Comparison of ENCODE assay signal across 21 cellular contexts in the genomic region with DNA sequence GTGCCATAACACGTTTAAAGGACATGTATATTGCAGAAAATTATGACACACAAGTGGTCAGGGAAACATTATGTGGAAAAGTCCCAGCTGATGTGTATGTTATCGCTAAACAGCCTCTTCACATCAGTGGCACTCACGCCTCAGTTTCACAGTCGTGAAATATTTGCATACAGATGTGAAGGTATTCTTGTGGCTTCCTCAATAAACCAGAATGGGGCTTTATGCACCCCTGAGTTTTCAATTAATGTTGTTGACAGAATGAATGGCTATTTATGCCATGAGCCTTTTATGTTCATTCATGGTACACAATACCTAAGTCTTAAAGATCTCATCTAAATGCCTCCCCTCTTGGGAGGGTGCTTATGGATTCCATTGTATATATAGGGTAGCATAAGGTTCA.
DNase-seq lines count a peak whose midpoint lies in the region; ATAC-seq and TF ChIP-seq lines count a peak whose summit lies in the region.
"Had no signal": no experiment of that assay in that cellular context is flagged by ENCODE, and none has a peak within 500 bp of the region (broad histone marks: within the 10 kb centered on the region; RNA-seq: fewer than 3 reads in every experiment).

No MANE protein-coding gene starts in this region.

- no peak overlapping the region for H3K4me3 Mint-ChIP-seq in activated naive CD8-positive, alpha-beta T cell treated with anti-CD3 and anti-CD28 coated beads, Interleukin-2, amount 50 U/mL, for 24 hours
- H3K4me3 Mint-ChIP-seq: CD4-positive, CD25-positive, alpha-beta regulatory T cell; IgD-negative memory B cell; T-cell had no signal

- H3K36me3 ChIP-seq in tibial nerve: no peaks in the 10 kb centered on the region
- H3K36me3 ChIP-seq: SJCRH30 had no signal

- no peak for TF ChIP-seq EP300 in tibial nerve (IDR thresholded peaks at IDR 0.05)

- H3K4me1 Mint-ChIP-seq in activated naive CD8-positive, alpha-beta T cell treated with anti-CD3 and anti-CD28 coated beads, Interleukin-2, amount 50 U/mL, for 24 hours: no peaks in the 10 kb centered on the region
- H3K4me1 Mint-ChIP-seq: CD4-positive, CD25-positive, alpha-beta regulatory T cell; IgD-negative memory B cell; T-cell had no signal

- TF ChIP-seq CTCF in tibial nerve (IDR thresholded peaks at IDR 0.05): no peak

- H3K4me1 ChIP-seq in tibial nerve: no peaks in the 10 kb centered on the region
- H3K4me1 ChIP-seq: SJCRH30 had no signal

- H3K9me3 ChIP-seq in tibial nerve: no peaks in the 10 kb centered on the region
- H3K9me3 ChIP-seq: SJCRH30 had no signal

- H3K27me3 Mint-ChIP-seq in activated naive CD8-positive, alpha-beta T cell treated with anti-CD3 and anti-CD28 coated beads, Interleukin-2, amount 50 U/mL, for 24 hours: no peaks in the 10 kb centered on the region
- H3K27me3 Mint-ChIP-seq: CD4-positive, CD25-positive, alpha-beta regulatory T cell; IgD-negative memory B cell; T-cell had no signal

- peaks cover 6% of the 10 kb centered on the region for H3K9me3 Mint-ChIP-seq in activated naive CD8-positive, alpha-beta T cell treated with anti-CD3 and anti-CD28 coated beads, Interleukin-2, amount 50 U/mL, for 24 hours
- H3K9me3 Mint-ChIP-seq: IgD-negative memory B cell had no signal

- DNase-seq in activated effector memory CD4-positive, alpha-beta T cell treated with Interleukin-2 at 50 U/mL for 16 hours: no peak
- DNase-seq in tibial nerve (ENCODE audit: low spot score in 2 of 2) (no peak), NCI-H2107 treated with DMSO at 0.1 percent for 48 hours (lab: John Stamatoyannopoulos, UW; ENCODE audit: unreplicated experiment) (no peak)
- DNase-seq in activated naive CD8-positive, alpha-beta T cell treated with anti-CD3 and anti-CD28 coated beads, Interleukin-2, amount 50 U/mL, for 24 hours: no peak
- DNase-seq: CD4-positive, CD25-positive, alpha-beta regulatory T cell; COR-L47; DND-41; H7; MV-4-11; NCI-H1105 treated with DMSO at 0.1 percent for 48 hours; NCI-H1694; NCI-H2081; NCI-H2171 treated with DMSO at 0.1 percent for 48 hours; NCI-H524 treated with DMSO at 0.1 percent for 48 hours; OCI-M1; SJCRH30; T-cell had no signal

- WGBS in tibial nerve, 2 donors: 90 to 92% methylated on average over 4 of the region's 4 CpGs

- ATAC-seq in GM18858 (IDR thresholded peaks at IDR 0.05; ENCODE audit: unreplicated experiment) (peak; percentile 46), GM21526 (IDR thresholded peaks at IDR 0.05; ENCODE audit: low FRiP score, unreplicated experiment) (peak; percentile 64), HG03159 (IDR thresholded peaks at IDR 0.05; ENCODE audit: unreplicated experiment) (peak; percentile 40)
- no peak for ATAC-seq in activated naive CD8-positive, alpha-beta T cell treated with anti-CD3 and anti-CD28 coated beads, Interleukin-2, amount 50 U/mL, for 24 hours
- ATAC-seq: T-cell had no signal

- H3K27ac Mint-ChIP-seq in activated naive CD8-positive, alpha-beta T cell treated with anti-CD3 and anti-CD28 coated beads, Interleukin-2, amount 50 U/mL, for 24 hours: no peak overlapping the region
- H3K27ac Mint-ChIP-seq: CD4-positive, CD25-positive, alpha-beta regulatory T cell; IgD-negative memory B cell; T-cell had no signal

- H3K27me3 ChIP-seq in tibial nerve: no peaks in the 10 kb centered on the region
- H3K27me3 ChIP-seq: SJCRH30 had no signal

- H3K36me3 Mint-ChIP-seq in activated naive CD8-positive, alpha-beta T cell treated with anti-CD3 and anti-CD28 coated beads, Interleukin-2, amount 50 U/mL, for 24 hours (ENCODE audit: low read depth): no peaks in the 10 kb centered on the region
- H3K36me3 Mint-ChIP-seq: CD4-positive, CD25-positive, alpha-beta regulatory T cell; IgD-negative memory B cell; T-cell had no signal

- H3K27ac ChIP-seq in tibial nerve: no peak overlapping the region
- H3K27ac ChIP-seq: SJCRH30 had no signal

- H3K4me3 ChIP-seq in tibial nerve: no peak overlapping the region
- H3K4me3 ChIP-seq: SJCRH30 had no signal

- no peak for TF ChIP-seq POLR2A in tibial nerve (IDR thresholded peaks at IDR 0.05)
